In genomic region chr1:115134231-115134630, GRCh38 we compare ENCODE assay signal across 1 cellular context.
TF ChIP-seq lines count a peak whose summit lies in the region.

No MANE protein-coding gene starts in this region.

TF ChIP-seq in SK-N-SH treated with all-trans-retinoic acid at 6 μM for 48 hours, 23 proteins besides CTCF, POLR2A, EP300 and RAD21 (continued from another document):
- TF ChIP-seq CREB5 (CRISPR knock-in tag; IDR thresholded peaks at IDR 0.05; ENCODE audit: low read depth), result no peak
- TF ChIP-seq ZNF565 (CRISPR knock-in tag; conservative IDR thresholded peaks at IDR 0.05; ENCODE audit: low read depth), result no peak
- no peak for TF ChIP-seq ESRRG (CRISPR knock-in tag; IDR thresholded peaks at IDR 0.05)
